Comparison of ENCODE assay signal across 9 cellular contexts in genomic region chr7:134892002-134892693, GRCh38.
DNase-seq lines count a peak whose midpoint lies in the region; ATAC-seq and TF ChIP-seq lines count a peak whose summit lies in the region.
"Had no signal": no experiment of that assay in that cellular context is flagged by ENCODE, and none has a peak within 500 bp of the region (broad histone marks: within the 10 kb centered on the region; RNA-seq: fewer than 3 reads in every experiment).

No MANE protein-coding gene starts in this region.

- H3K4me3 ChIP-seq in left ventricle myocardium inferior (peak overlapping the region; percentile 70), psoas muscle (peak overlapping the region; percentile 70)

- H3K4me1 ChIP-seq in left ventricle myocardium inferior = peaks cover 67% of the 10 kb centered on the region
- H3K4me1 ChIP-seq in psoas muscle = peaks cover 10% of the 10 kb centered on the region

- DNase-seq in left ventricle myocardium inferior (no peak), psoas muscle (no peak), NCI-H748 (lab: John Stamatoyannopoulos, UW; ENCODE audit: unreplicated experiment) (no peak), SKM-1 treated with dmso at 0.1 percent for 144 hours (lab: John Stamatoyannopoulos, UW; ENCODE audit: unreplicated experiment) (no peak)
- no peak for DNase-seq in activated CD4-positive, CD25-positive, alpha-beta regulatory T cell treated with anti-CD3 and anti-CD28 coated beads, Interleukin-2, amount 50 U/mL, for 72 hours
- DNase-seq: activated T-cell treated with anti-CD3 and anti-CD28 coated beads, Interleukin-2, amount 50 U/mL, for 24 hours had no signal

- WGBS in psoas muscle, 3 donors = 22 to 35% (median 26%) methylated on average over 10 of the region's 10 CpGs

- H3K9me3 ChIP-seq in left ventricle myocardium inferior (replicated peaks) (peaks cover 14% of the 10 kb centered on the region), psoas muscle (no peaks in the 10 kb centered on the region)

- H3K27me3 ChIP-seq in left ventricle myocardium inferior (ENCODE audit: low read depth) = no peaks in the 10 kb centered on the region
- no peaks in the 10 kb centered on the region for H3K27me3 ChIP-seq in psoas muscle (ENCODE audit: insufficient read depth in 3 of 3, low read length in 2 of 3)

- TF ChIP-seq CTCF in C4-2B (conservative IDR thresholded peaks at IDR 0.05) (no peak), left ventricle myocardium inferior (IDR thresholded peaks at IDR 0.05; ENCODE audit: borderline replicate concordance) (no peak), psoas muscle (IDR thresholded peaks at IDR 0.05) (no peak)

- H3K36me3 ChIP-seq in left ventricle myocardium inferior = peaks cover 11% of the 10 kb centered on the region
- no peaks in the 10 kb centered on the region for H3K36me3 ChIP-seq in psoas muscle (ENCODE audit: insufficient read depth in 1 of 2, low read depth in 1 of 2)

- ATAC-seq in psoas muscle (peak in 2 of 4 donors; percentile 27 to 69), HG03039 (IDR thresholded peaks at IDR 0.05; ENCODE audit: unreplicated experiment) (no peak)

- peak overlapping the region; percentile 72 for H3K27ac ChIP-seq in C4-2B
- H3K27ac ChIP-seq in angular gyrus (ENCODE audit: low read depth, low read length) = peak overlapping the region; percentile 82
- peak overlapping the region; percentile 89 for H3K27ac ChIP-seq in left ventricle myocardium inferior (replicated peaks)
- peak overlapping the region; percentile 47 for H3K27ac ChIP-seq in psoas muscle

- intact Hi-C loops in left ventricle myocardium inferior (cut with micrococcal nuclease) (no loop called here), psoas muscle (cut with DNase I) (no loop called here)
